20 cellular contexts compared by ENCODE assay signal in the genomic region with DNA sequence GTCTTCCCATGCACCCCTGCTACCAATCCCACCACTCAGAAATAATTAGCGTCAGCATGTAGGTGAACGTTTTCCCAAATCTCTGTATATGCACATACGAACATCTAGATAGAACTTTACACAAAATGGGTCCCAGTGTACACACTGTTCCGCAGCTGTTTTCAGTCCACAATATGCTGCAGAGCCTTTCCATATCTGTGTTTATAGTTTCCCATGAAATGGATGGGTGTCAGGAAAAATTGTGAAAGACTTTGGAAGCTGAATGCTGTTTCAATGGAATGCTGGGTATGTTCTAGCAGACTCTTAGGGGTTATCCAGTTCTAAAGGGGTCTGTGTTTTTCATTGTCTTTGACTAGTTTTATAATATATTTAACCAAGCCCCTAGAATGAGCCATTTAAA. TPM values are rescaled to one million over a fixed set of nuclear protein-coding genes. Genes with fewer than 3 reads are reported as not detected.
DNase-seq lines count a peak whose midpoint lies in the region; ATAC-seq and TF ChIP-seq lines count a peak whose summit lies in the region.
"Had no signal": no experiment of that assay in that cellular context is flagged by ENCODE, and none has a peak within 500 bp of the region (broad histone marks: within the 10 kb centered on the region; RNA-seq: fewer than 3 reads in every experiment).

No MANE protein-coding gene starts in this region.

- H2AFZ ChIP-seq in mammary epithelial cell (ENCODE audit: low read depth, low read length), result no peak overlapping the region

- peak overlapping the region; percentile 74 for H3K9ac ChIP-seq in adipocyte (ENCODE audit: low read length)
- no peak overlapping the region for H3K9ac ChIP-seq in mammary epithelial cell (ENCODE audit: insufficient read depth, low read length)
- H3K9ac ChIP-seq: BLaER1 treated with 17β-estradiol and CSF1 and Interleukin-3, amounts not matched to agents 10 nM and 100 nM had no signal

- intact Hi-C loops in mammary epithelial cell (cut with micrococcal nuclease), result no loop called here

- H3K27ac ChIP-seq in gastroesophageal sphincter, result peak overlapping the region in 3 of 4 donors; percentile 38 to 79 (median 74)
- H3K27ac ChIP-seq in upper lobe of left lung, result peak overlapping the region; percentile 67 to 76 (median 74)
- no peak overlapping the region for H3K27ac ChIP-seq in mammary epithelial cell (ENCODE audit: insufficient read depth, low read depth, low read length)
- H3K27ac ChIP-seq: BLaER1 treated with 17β-estradiol and CSF1 and Interleukin-3, amounts not matched to agents 10 nM and 100 nM had no signal

- TF ChIP-seq EP300 in gastroesophageal sphincter (IDR thresholded peaks at IDR 0.05), result no peak
- TF ChIP-seq EP300 in upper lobe of left lung (IDR thresholded peaks at IDR 0.05), result peak in 1 of 4 donors; percentile 64

- ATAC-seq in gastroesophageal sphincter (peak; percentile 65), upper lobe of left lung (ENCODE audit: low FRiP score in 2 of 2) (peak in 1 of 2 donors; percentile 38)

- DNase-seq in adipocyte (ENCODE audit: low read depth) (peak; percentile 62), upper lobe of left lung (no peak), NCI-H1417 treated with DMSO at 0.1 percent for 48 hours (lab: John Stamatoyannopoulos, UW) (no peak), mammary epithelial cell (no peak), CD1c-positive myeloid dendritic cell (ENCODE audit: extremely low spot score) (no peak)
- DNase-seq: activated CD4-positive, alpha-beta T cell treated with anti-CD3 and anti-CD28 coated beads for 36 hours; activated naive CD8-positive, alpha-beta T cell treated with anti-CD3 and anti-CD28 coated beads, Interleukin-2, amount 10 ng/mL, durations not matched to agents 7 days and 5 days; activated T-cell treated with anti-CD3 and anti-CD28 coated beads, Interleukin-2, amount 50 U/mL, for 24 hours; central memory CD4-positive, alpha-beta T cell; DMS53; glutamatergic neuron; NCI-H1048; NCI-H2171; SHP77 treated with DMSO at 0.1 percent for 48 hours; stimulated activated CD4-positive, alpha-beta T cell treated with anti-CD3 and anti-CD28 coated beads, Interleukin-1b, Interleukin-23, amount 100 ng/mL, for 48 hours had no signal

- CTCF ChIA-PET in mammary epithelial cell (lab: Charles Lee; ENCODE audit: low non-redundant PET), result no interaction called here

- no peaks in the 10 kb centered on the region for H3K36me3 Mint-ChIP-seq in nephron (ENCODE audit: low read depth)
- H3K36me3 Mint-ChIP-seq: activated naive CD8-positive, alpha-beta T cell treated with anti-CD3 and anti-CD28 coated beads, Interleukin-2, amount 10 ng/mL, durations not matched to agents 7 days and 5 days had no signal

- H3K9me3 Mint-ChIP-seq in nephron, result no peaks in the 10 kb centered on the region
- H3K9me3 Mint-ChIP-seq: activated naive CD8-positive, alpha-beta T cell treated with anti-CD3 and anti-CD28 coated beads, Interleukin-2, amount 10 ng/mL, durations not matched to agents 7 days and 5 days; activated T-cell treated with anti-CD3 and anti-CD28 coated beads, Interleukin-2, amount 50 U/mL, for 24 hours; T-helper 2 cell treated with Interferon-gamma antibody and Interleukin-4, amounts not matched to agents 5 μg/mL and 100 μg/mL, for 36 hours; type B pancreatic cell had no signal

- H3K36me3 ChIP-seq in adipocyte (ENCODE audit: control insufficient read depth, insufficient read depth, low read length, severe bottlenecking) (no peaks in the 10 kb centered on the region), gastroesophageal sphincter (no peaks in the 10 kb centered on the region), upper lobe of left lung (no peaks in the 10 kb centered on the region), mammary epithelial cell (ENCODE audit: insufficient read depth, low read length) (no peaks in the 10 kb centered on the region)
- H3K36me3 ChIP-seq: BLaER1 treated with 17β-estradiol and CSF1 and Interleukin-3, amounts not matched to agents 10 nM and 100 nM had no signal

- dilution Hi-C loops in mammary epithelial cell (cut with HindIII; ENCODE audit: low sequenced_read_pairs), result loop anchor here (5.0 kb wide), 1 partner anchor 66 kb away; no protein-coding TSS in a partner anchor

- peaks cover 46% of the 10 kb centered on the region for H3K4me1 ChIP-seq in adipocyte (ENCODE audit: control insufficient read depth, insufficient read depth, low read length)
- H3K4me1 ChIP-seq in gastroesophageal sphincter, result peaks cover 4 to 93% (median 42%) of the 10 kb centered on the region in 3 donors
- peaks cover 48 to 86% (median 74%) of the 10 kb centered on the region in 4 donors for H3K4me1 ChIP-seq in upper lobe of left lung
- no peaks in the 10 kb centered on the region for H3K4me1 ChIP-seq in mammary epithelial cell (ENCODE audit: insufficient read depth, low read length)
- H3K4me1 ChIP-seq: BLaER1 treated with 17β-estradiol and CSF1 and Interleukin-3, amounts not matched to agents 10 nM and 100 nM had no signal

- BruUV-seq in mammary epithelial cell (replicated peaks; lab: Mats Ljungman, UMichigan), result no TSS peak

- in situ Hi-C loops in mammary epithelial cell (cut with MboI; ENCODE audit: low sequenced_read_pairs in 2 of 2), result no loop called here

- TF ChIP-seq CTCF in gastroesophageal sphincter (IDR thresholded peaks at IDR 0.05), result no peak
- TF ChIP-seq CTCF in nephron (IDR thresholded peaks at IDR 0.05; ENCODE audit: unreplicated experiment in 3 of 3), result no peak
- TF ChIP-seq CTCF in upper lobe of left lung (IDR thresholded peaks at IDR 0.05), result no peak
- TF ChIP-seq CTCF in mammary epithelial cell (conservative IDR thresholded peaks at IDR 0.05 in 1 of 2, IDR thresholded peaks at IDR 0.05 in 1 of 2; ENCODE audit: extremely low read depth in 1 of 2, insufficient read depth in 1 of 2, low read depth in 1 of 2, low read length in 2 of 2), result no peak

- TF ChIP-seq POLR2A in gastroesophageal sphincter (IDR thresholded peaks at IDR 0.05) (no peak), upper lobe of left lung (IDR thresholded peaks at IDR 0.05) (no peak)

- H3K27me3 Mint-ChIP-seq in nephron (ENCODE audit: low read depth), result peaks cover 7% of the 10 kb centered on the region
- H3K27me3 Mint-ChIP-seq: activated CD4-positive, alpha-beta T cell treated with anti-CD3 and anti-CD28 coated beads for 36 hours; activated naive CD8-positive, alpha-beta T cell treated with anti-CD3 and anti-CD28 coated beads, Interleukin-2, amount 10 ng/mL, durations not matched to agents 7 days and 5 days; activated T-cell treated with anti-CD3 and anti-CD28 coated beads, Interleukin-2, amount 50 U/mL, for 24 hours; type B pancreatic cell had no signal

- H3K9me3 ChIP-seq in adipocyte (ENCODE audit: control insufficient read depth, low read length) (no peaks in the 10 kb centered on the region), gastroesophageal sphincter (no peaks in the 10 kb centered on the region), upper lobe of left lung (no peaks in the 10 kb centered on the region), mammary epithelial cell (replicated peaks; ENCODE audit: insufficient read depth, low read length) (no peaks in the 10 kb centered on the region)
- H3K9me3 ChIP-seq: BLaER1 treated with 17β-estradiol and CSF1 and Interleukin-3, amounts not matched to agents 10 nM and 100 nM had no signal

- H3K27ac Mint-ChIP-seq in nephron, result peak overlapping the region; percentile 8 to 61 (median 17)
- H3K27ac Mint-ChIP-seq: activated naive CD8-positive, alpha-beta T cell treated with anti-CD3 and anti-CD28 coated beads, Interleukin-2, amount 10 ng/mL, durations not matched to agents 7 days and 5 days; T-helper 2 cell treated with Interferon-gamma antibody and Interleukin-4, amounts not matched to agents 5 μg/mL and 100 μg/mL, for 36 hours; type B pancreatic cell had no signal

- H3K27me3 ChIP-seq in adipocyte (replicated peaks; ENCODE audit: control insufficient read depth, insufficient read depth, low read length), result no peaks in the 10 kb centered on the region
- no peaks in the 10 kb centered on the region for H3K27me3 ChIP-seq in gastroesophageal sphincter
- H3K27me3 ChIP-seq in upper lobe of left lung, result no peaks in the 10 kb centered on the region
- H3K27me3 ChIP-seq in mammary epithelial cell (ENCODE audit: insufficient read depth, low read length), result no peaks in the 10 kb centered on the region
- H3K27me3 ChIP-seq: BLaER1 treated with 17β-estradiol and CSF1 and Interleukin-3, amounts not matched to agents 10 nM and 100 nM had no signal

- H3K4me3 Mint-ChIP-seq in nephron, result no peak overlapping the region
- H3K4me3 Mint-ChIP-seq: activated CD4-positive, alpha-beta T cell treated with anti-CD3 and anti-CD28 coated beads for 36 hours; activated naive CD8-positive, alpha-beta T cell treated with anti-CD3 and anti-CD28 coated beads, Interleukin-2, amount 10 ng/mL, durations not matched to agents 7 days and 5 days; activated T-cell treated with anti-CD3 and anti-CD28 coated beads, Interleukin-2, amount 50 U/mL, for 24 hours; T-helper 2 cell treated with Interferon-gamma antibody and Interleukin-4, amounts not matched to agents 5 μg/mL and 100 μg/mL, for 36 hours; type B pancreatic cell had no signal

- no peak overlapping the region for H3K4me2 ChIP-seq in mammary epithelial cell (ENCODE audit: insufficient read depth, low read depth, low read length)
- H3K4me2 ChIP-seq: BLaER1 treated with 17β-estradiol and CSF1 and Interleukin-3, amounts not matched to agents 10 nM and 100 nM had no signal

- no peaks in the 10 kb centered on the region for H4K20me1 ChIP-seq in mammary epithelial cell (ENCODE audit: insufficient read depth, low read length)

- no peaks in the 10 kb centered on the region for H3K79me2 ChIP-seq in mammary epithelial cell (ENCODE audit: insufficient read depth, low read length)

- peak overlapping the region; percentile 73 for H3K4me3 ChIP-seq in adipocyte (ENCODE audit: low read length)
- no peak overlapping the region for H3K4me3 ChIP-seq in gastroesophageal sphincter
- H3K4me3 ChIP-seq in upper lobe of left lung, result no peak overlapping the region
- no peak overlapping the region for H3K4me3 ChIP-seq in mammary epithelial cell (replicated peaks in 1 of 3; ENCODE audit: insufficient read depth in 1 of 3, low read depth in 2 of 3, low read length in 3 of 3)
- H3K4me3 ChIP-seq: BLaER1 treated with 17β-estradiol and CSF1 and Interleukin-3, amounts not matched to agents 10 nM and 100 nM had no signal

- peaks cover 41% of the 10 kb centered on the region for H3K4me1 Mint-ChIP-seq in nephron

- WGBS in gastroesophageal sphincter (ENCODE audit: low coverage in 1 of 2), 2 donors, result 53 to 69% methylated on average over 4 of the region's 4 CpGs
- WGBS in upper lobe of left lung, 2 donors, result 68 to 80% methylated on average over 4 of the region's 4 CpGs
- 96% methylated on average over 4 of the region's 4 CpGs for WGBS in mammary epithelial cell (ENCODE audit: low coverage, missing lambda C conversion rate)

RNA-seq across cellular contexts. Expression of gene GRK5, which starts 13.8 kb away (rescaled TPM):
- total RNA-seq in gastroesophageal sphincter (10 to 100 TPM; 28.8 to 71.6 (median 47.7) TPM), upper lobe of left lung (10 to 100 TPM; 38.6 to 80.9 (median 61.1) TPM), mammary epithelial cell (1 to 10 TPM; 1.2 to 6.9 TPM)
- 4.0 TPM for polyA plus RNA-seq in mammary epithelial cell
- polyA minus RNA-seq in mammary epithelial cell, result 2.5 TPM

RNA-seq across cellular contexts. Expression of gene PRDX3, which starts 42.6 kb away (rescaled TPM):
- 100 to 1,000 TPM; 140 to 289 (median 164) TPM for total RNA-seq in gastroesophageal sphincter
- 100 to 1,000 TPM in 1 of 6 donors, 10 to 100 TPM in 5; 29.9 to 104 (median 85.1) TPM for total RNA-seq in upper lobe of left lung
- total RNA-seq in mammary epithelial cell, result 100 to 1,000 TPM in 1 of 2 donors, 10 to 100 TPM in 1; 96.6 to 125 TPM
- polyA plus RNA-seq in mammary epithelial cell, result 167 TPM
- polyA minus RNA-seq in mammary epithelial cell, result 144 TPM

RNA-seq across cellular contexts. Expression of gene SFXN4, which starts 55.7 kb away (rescaled TPM):
- total RNA-seq in gastroesophageal sphincter (10 to 100 TPM; 12.7 to 25.3 (median 17.1) TPM), upper lobe of left lung (10 to 100 TPM in 5 of 6 donors, 1 to 10 TPM in 1; 4.4 to 47.1 (median 19.0) TPM), mammary epithelial cell (10 to 100 TPM; 11.3 to 22.6 TPM)
- 15.7 TPM for polyA plus RNA-seq in mammary epithelial cell
- polyA minus RNA-seq in mammary epithelial cell, result 44.1 TPM
